Comparison of ENCODE assay signal across 22 cellular contexts in genomic region chr3:53229606-53230005, GRCh38.
"Had no signal": no experiment of that assay in that cellular context is flagged by ENCODE, and none has a peak within 500 bp of the region (broad histone marks: within the 10 kb centered on the region; RNA-seq: fewer than 3 reads in every experiment).

No MANE protein-coding gene starts in this region.

- H3K27ac ChIP-seq: coronary artery, heart left ventricle, testis, uterus, WERI-Rb-1 had no signal

- DNase-seq: activated CD4-positive, alpha-beta T cell treated with anti-CD3 and anti-CD28 coated beads for 1 hour; activated naive CD8-positive, alpha-beta T cell treated with anti-CD3 and anti-CD28 coated beads, Interleukin-2, amount 10 ng/mL, durations not matched to agents 7 days and 5 days; activated T-cell treated with anti-CD3 and anti-CD28 coated beads, Interleukin-2, amount 50 U/mL, for 1 hour; amygdala; cerebellar nuclear complex; kidney; naive B cell; retina; stimulated activated CD4-positive, alpha-beta T cell treated with anti-CD3 and anti-CD28 coated beads, Interleukin-4, amount 100 ng/mL, for 1 hour; stimulated activated naive CD4-positive, alpha-beta T cell; T-helper 1 cell; testis; trophoblast cell; uterus had no signal

- H3K9me3 ChIP-seq: heart left ventricle, testis, uterus had no signal

- ATAC-seq: heart left ventricle, left lobe of liver had no signal

- H3K27me3 Mint-ChIP-seq: activated naive CD8-positive, alpha-beta T cell treated with anti-CD3 and anti-CD28 coated beads, Interleukin-2, amount 10 ng/mL, durations not matched to agents 7 days and 5 days; naive B cell had no signal

- H3K36me3 ChIP-seq: uterus had no signal

- H3K4me1 ChIP-seq: testis, uterus had no signal

- H3K27ac Mint-ChIP-seq: activated naive CD8-positive, alpha-beta T cell treated with anti-CD3 and anti-CD28 coated beads, Interleukin-2, amount 10 ng/mL, durations not matched to agents 7 days and 5 days; activated T-helper 2 cell treated with anti-CD3 and anti-CD28 coated beads, Interferon-gamma antibody, Interleukin-2, Interleukin-4, amounts not matched to agents 10 μg/mL and 5 μg/mL and 100 μg/mL, durations not matched to agents 14 hours and 24 hours and 36 hours had no signal

- H3K4me3 ChIP-seq: coronary artery, heart left ventricle, lung, testis, uterus had no signal

- H3K4me3 Mint-ChIP-seq: activated naive CD8-positive, alpha-beta T cell treated with anti-CD3 and anti-CD28 coated beads, Interleukin-2, amount 10 ng/mL, durations not matched to agents 7 days and 5 days; naive B cell had no signal

- FAIRE-seq: bronchial epithelial cell, kidney, TTC549 had no signal

- H3K9me3 Mint-ChIP-seq: activated naive CD8-positive, alpha-beta T cell treated with anti-CD3 and anti-CD28 coated beads, Interleukin-2, amount 10 ng/mL, durations not matched to agents 7 days and 5 days; activated T-helper 2 cell treated with anti-CD3 and anti-CD28 coated beads, Interferon-gamma antibody, Interleukin-2, Interleukin-4, amounts not matched to agents 10 μg/mL and 5 μg/mL and 100 μg/mL, durations not matched to agents 14 hours and 24 hours and 36 hours; naive B cell had no signal

- H3K27me3 ChIP-seq: heart left ventricle, testis, uterus had no signal
